ENCODE assay signal across 8 cellular contexts in the genomic region with DNA sequence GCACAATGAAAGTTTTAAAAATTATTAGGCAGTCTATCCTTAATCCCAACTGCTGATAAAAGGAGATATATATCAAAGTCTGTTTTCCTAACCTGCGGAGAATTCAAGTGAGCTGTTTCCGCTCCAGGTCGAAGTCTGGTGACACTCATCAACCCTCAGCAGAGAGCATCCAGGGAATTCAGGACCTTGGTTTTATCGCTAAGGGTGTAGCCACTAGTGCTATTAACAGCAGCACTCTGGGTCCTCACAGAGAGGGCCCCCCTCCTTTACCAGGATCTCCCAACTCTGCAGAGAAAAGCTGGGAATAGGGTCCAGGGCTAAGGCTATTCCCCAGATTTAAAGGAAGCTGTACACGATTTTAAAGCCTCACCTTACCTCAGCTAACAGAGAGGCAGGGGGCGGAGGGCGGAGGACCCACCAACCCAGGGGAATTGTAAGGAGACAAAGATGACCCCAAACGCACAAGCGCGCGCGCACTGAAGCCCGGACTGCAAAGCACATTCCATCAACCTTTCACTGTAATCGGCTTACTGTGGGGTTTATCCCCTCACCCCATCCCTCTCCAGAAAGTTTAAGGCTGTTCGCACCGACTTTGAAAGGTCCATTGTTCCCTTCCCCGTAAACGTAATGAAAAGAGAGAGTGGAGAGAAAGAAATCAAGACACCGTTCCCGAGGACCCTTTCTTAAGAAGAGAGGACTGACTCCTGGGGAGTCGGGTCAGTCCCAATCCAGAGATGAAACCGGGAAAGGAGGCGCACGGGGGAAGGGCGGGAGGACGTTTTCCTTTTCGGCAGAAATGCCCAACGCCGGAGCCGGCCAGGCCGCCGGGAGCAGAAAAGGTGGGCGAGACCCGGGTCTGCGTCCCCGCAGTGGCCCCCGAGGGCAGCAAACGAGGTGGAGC. TPM values are rescaled to one million over a fixed set of nuclear protein-coding genes. Genes with fewer than 3 reads are reported as not detected.
DNase-seq lines count a peak whose midpoint lies in the region; ATAC-seq, FAIRE-seq and TF ChIP-seq lines count a peak whose summit lies in the region.

No MANE protein-coding gene starts in this region.

- no peak for TF ChIP-seq EP300 in transverse colon (IDR thresholded peaks at IDR 0.05; ENCODE audit: low read depth)

- ATAC-seq in lung (ENCODE audit: insufficient read depth, low FRiP score) (no peak), HG03565 (IDR thresholded peaks at IDR 0.05; ENCODE audit: unreplicated experiment) (no peak), HG02970 (IDR thresholded peaks at IDR 0.05; ENCODE audit: low FRiP score, unreplicated experiment) (no peak)

- peaks cover 0 to 7% of the 10 kb centered on the region in 2 donors for H3K4me1 ChIP-seq in lung (ENCODE audit: control insufficient read depth in 2 of 2, insufficient read depth in 2 of 2, low read length in 2 of 2)
- peaks cover 9 to 62% (median 47%) of the 10 kb centered on the region in 4 donors for H3K4me1 ChIP-seq in transverse colon

- 2 to 4% methylated on average over 32 to 38 of the region's 38 CpGs for WGBS in lung, 2 donors
- WGBS in transverse colon (ENCODE audit: low coverage in 1 of 2), 2 donors = 9 to 40% methylated on average over 2 to 38 of the region's 38 CpGs

- H3K36me3 ChIP-seq in lung (ENCODE audit: control insufficient read depth in 2 of 2, insufficient read depth in 2 of 2, low read length in 2 of 2) (no peaks in the 10 kb centered on the region), transverse colon (no peaks in the 10 kb centered on the region)

- TF ChIP-seq POLR2A in transverse colon (IDR thresholded peaks at IDR 0.05) = peak; percentile 46

- H3K4me3 ChIP-seq in GM08714 (ENCODE audit: low read length) (peak overlapping the region; percentile 91), lung (peak overlapping the region; percentile 67), transverse colon (peak overlapping the region; percentile 70 to 96 (median 86))

- intact Hi-C loops in transverse colon (cut with DNase I; ENCODE audit: low total_unique reads) = loop anchor here (10.0 kb wide), 1 partner anchor 163 kb away; no protein-coding TSS in a partner anchor

- peak overlapping the region; percentile 19 for H3K27ac ChIP-seq in cingulate gyrus (ENCODE audit: low read depth, low read length)
- peak overlapping the region; percentile 99 for H3K27ac ChIP-seq in lung (ENCODE audit: low read depth in 1 of 2, low read length in 1 of 2)
- H3K27ac ChIP-seq in transverse colon = peak overlapping the region; percentile 96 to 99 (median 96)

- DNase-seq in RCC 7860 (ENCODE audit: low spot score) = peak; percentile 6
- DNase-seq in lung (ENCODE audit: low spot score) = no peak
- DNase-seq in transverse colon = peak; percentile 47
- no peak for DNase-seq in NCI-H146 (lab: John Stamatoyannopoulos, UW)

- TF ChIP-seq CTCF in lung (IDR thresholded peaks at IDR 0.05; ENCODE audit: control extremely low read depth, extremely low read depth) = no peak
- TF ChIP-seq CTCF in transverse colon (IDR thresholded peaks at IDR 0.05) = no peak

- no peaks in the 10 kb centered on the region for H3K27me3 ChIP-seq in lung (ENCODE audit: control insufficient read depth, insufficient read depth)
- no peaks in the 10 kb centered on the region for H3K27me3 ChIP-seq in transverse colon

- in situ Hi-C loops in transverse colon (cut with MboI; ENCODE audit: low pct_ligation_motif_present in 1 of 4, low pct_unique_long_range_greater_than_20kb in 1 of 4, low sequenced_read_pairs in 3 of 4) = loop anchor here in 1 of 4 donors (25.0 kb wide), 1 partner anchor 155 kb away; no protein-coding TSS in a partner anchor

- no peak for FAIRE-seq in RCC 7860 (lab: Jason Lieb, UNC)

- H3K9me3 ChIP-seq in lung (ENCODE audit: control insufficient read depth in 2 of 2, insufficient read depth in 1 of 2, low read length in 1 of 2) = no peaks in the 10 kb centered on the region
- no peaks in the 10 kb centered on the region for H3K9me3 ChIP-seq in transverse colon

RNA-seq across cellular contexts. Expression of gene CEMIP2, which starts 0.6 kb away (rescaled TPM):
- total RNA-seq in lung (100 to 1,000 TPM in 1 of 2 donors, 10 to 100 TPM in 1; 90.3 to 150 TPM), transverse colon (100 to 1,000 TPM in 3 of 4 donors, 10 to 100 TPM in 1; 56.3 to 352 (median 236) TPM)
- polyA plus RNA-seq in lung = 10 to 100 TPM; 37.3 to 89.5 TPM

Comparison
In these comparisons a context has a peak if more than half of its experiments do, and no peak if none do; other contexts are left out.
1. DNase-seq: peak in RCC 7860 (single experiment) and transverse colon (single experiment); none in lung (single experiment) and NCI-H146 (single experiment).
2. H3K27ac ChIP-seq: peak in every context shown above with its lines; median percentile 99 in lung; 96 in transverse colon; 19 in cingulate gyrus.
3. Peak in every context shown above with its lines, with median percentiles within 50 percentile points of each other: H3K4me3 ChIP-seq.